In the genomic region with DNA sequence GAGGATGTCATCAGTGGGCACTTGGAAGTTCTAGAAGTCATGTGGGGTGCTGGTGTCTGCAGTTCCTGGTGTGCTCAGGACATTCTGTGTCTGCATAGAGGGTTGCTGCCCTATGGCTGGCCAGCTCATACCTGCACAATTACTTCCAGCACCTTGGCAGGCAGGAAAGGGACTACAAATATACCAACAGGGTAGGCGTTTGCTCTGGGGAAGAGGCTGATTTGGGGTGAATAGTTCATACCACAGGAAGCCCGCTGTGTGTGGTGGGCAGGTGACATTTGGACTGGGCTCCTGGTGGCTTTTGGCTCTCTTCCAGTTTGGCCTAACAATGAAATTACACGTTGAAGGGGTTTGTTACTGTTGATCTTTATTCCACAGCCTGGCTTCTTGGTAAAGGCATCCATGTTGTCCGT, we compare ENCODE assay signal across 1 cellular context.
TF ChIP-seq lines count a peak whose summit lies in the region.

No MANE protein-coding gene starts in this region.

TF ChIP-seq in GM23338, 12 proteins besides CTCF, POLR2A, EP300 and RAD21 (continued from another document):
- TF ChIP-seq REST (IDR thresholded peaks at IDR 0.05; ENCODE audit: unreplicated experiment) (no peak), CREB1 (CRISPR knock-in tag; IDR thresholded peaks at IDR 0.05; ENCODE audit: low read depth) (no peak), ZNF114 (CRISPR knock-in tag; IDR thresholded peaks at IDR 0.05) (no peak), EZH2 (IDR thresholded peaks at IDR 0.05; ENCODE audit: low read depth, unreplicated experiment) (no peak), NANOG (IDR thresholded peaks at IDR 0.05; ENCODE audit: borderline replicate concordance) (no peak), JUNB (IDR thresholded peaks at IDR 0.05; ENCODE audit: unreplicated experiment) (no peak), ETS1 (IDR thresholded peaks at IDR 0.05) (no peak), POLR2AphosphoS5 (IDR thresholded peaks at IDR 0.05; ENCODE audit: low read depth) (no peak)
- TF ChIP-seq, protein P1, sequence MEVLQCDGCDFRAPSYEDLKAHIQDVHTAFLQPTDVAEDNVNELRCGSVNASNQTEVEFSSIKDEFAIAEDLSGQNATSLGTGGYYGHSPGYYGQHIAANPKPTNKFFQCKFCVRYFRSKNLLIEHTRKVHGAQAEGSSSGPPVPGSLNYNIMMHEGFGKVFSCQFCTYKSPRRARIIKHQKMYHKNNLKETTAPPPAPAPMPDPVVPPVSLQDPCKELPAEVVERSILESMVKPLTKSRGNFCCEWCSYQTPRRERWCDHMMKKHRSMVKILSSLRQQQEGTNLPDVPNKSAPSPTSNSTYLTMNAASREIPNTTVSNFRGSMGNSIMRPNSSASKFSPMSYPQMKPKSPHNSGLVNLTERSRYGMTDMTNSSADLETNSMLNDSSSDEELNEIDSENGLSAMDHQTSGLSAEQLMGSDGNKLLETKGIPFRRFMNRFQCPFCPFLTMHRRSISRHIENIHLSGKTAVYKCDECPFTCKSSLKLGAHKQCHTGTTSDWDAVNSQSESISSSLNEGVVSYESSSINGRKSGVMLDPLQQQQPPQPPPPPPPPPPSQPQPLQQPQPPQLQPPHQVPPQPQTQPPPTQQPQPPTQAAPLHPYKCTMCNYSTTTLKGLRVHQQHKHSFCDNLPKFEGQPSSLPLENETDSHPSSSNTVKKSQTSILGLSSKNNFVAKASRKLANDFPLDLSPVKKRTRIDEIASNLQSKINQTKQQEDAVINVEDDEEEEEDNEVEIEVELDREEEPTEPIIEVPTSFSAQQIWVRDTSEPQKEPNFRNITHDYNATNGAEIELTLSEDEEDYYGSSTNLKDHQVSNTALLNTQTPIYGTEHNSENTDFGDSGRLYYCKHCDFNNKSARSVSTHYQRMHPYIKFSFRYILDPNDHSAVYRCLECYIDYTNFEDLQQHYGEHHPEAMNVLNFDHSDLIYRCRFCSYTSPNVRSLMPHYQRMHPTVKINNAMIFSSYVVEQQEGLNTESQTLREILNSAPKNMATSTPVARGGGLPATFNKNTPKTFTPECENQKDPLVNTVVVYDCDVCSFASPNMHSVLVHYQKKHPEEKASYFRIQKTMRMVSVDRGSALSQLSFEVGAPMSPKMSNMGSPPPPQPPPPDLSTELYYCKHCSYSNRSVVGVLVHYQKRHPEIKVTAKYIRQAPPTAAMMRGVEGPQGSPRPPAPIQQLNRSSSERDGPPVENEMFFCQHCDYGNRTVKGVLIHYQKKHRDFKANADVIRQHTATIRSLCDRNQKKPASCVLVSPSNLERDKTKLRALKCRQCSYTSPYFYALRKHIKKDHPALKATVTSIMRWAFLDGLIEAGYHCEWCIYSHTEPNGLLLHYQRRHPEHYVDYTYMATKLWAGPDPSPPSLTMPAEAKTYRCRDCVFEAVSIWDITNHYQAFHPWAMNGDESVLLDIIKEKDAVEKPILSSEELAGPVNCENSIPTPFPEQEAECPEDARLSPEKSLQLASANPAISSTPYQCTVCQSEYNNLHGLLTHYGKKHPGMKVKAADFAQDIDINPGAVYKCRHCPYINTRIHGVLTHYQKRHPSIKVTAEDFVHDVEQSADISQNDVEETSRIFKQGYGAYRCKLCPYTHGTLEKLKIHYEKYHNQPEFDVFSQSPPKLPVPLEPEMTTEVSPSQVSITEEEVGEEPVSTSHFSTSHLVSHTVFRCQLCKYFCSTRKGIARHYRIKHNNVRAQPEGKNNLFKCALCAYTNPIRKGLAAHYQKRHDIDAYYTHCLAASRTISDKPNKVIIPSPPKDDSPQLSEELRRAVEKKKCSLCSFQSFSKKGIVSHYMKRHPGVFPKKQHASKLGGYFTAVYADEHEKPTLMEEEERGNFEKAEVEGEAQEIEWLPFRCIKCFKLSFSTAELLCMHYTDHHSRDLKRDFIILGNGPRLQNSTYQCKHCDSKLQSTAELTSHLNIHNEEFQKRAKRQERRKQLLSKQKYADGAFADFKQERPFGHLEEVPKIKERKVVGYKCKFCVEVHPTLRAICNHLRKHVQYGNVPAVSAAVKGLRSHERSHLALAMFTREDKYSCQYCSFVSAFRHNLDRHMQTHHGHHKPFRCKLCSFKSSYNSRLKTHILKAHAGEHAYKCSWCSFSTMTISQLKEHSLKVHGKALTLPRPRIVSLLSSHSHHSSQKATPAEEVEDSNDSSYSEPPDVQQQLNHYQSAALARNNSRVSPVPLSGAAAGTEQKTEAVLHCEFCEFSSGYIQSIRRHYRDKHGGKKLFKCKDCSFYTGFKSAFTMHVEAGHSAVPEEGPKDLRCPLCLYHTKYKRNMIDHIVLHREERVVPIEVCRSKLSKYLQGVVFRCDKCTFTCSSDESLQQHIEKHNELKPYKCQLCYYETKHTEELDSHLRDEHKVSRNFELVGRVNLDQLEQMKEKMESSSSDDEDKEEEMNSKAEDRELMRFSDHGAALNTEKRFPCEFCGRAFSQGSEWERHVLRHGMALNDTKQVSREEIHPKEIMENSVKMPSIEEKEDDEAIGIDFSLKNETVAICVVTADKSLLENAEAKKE (CRISPR knock-in tag; IDR thresholded peaks at IDR 0.05), result no peak
